In the genomic region with DNA sequence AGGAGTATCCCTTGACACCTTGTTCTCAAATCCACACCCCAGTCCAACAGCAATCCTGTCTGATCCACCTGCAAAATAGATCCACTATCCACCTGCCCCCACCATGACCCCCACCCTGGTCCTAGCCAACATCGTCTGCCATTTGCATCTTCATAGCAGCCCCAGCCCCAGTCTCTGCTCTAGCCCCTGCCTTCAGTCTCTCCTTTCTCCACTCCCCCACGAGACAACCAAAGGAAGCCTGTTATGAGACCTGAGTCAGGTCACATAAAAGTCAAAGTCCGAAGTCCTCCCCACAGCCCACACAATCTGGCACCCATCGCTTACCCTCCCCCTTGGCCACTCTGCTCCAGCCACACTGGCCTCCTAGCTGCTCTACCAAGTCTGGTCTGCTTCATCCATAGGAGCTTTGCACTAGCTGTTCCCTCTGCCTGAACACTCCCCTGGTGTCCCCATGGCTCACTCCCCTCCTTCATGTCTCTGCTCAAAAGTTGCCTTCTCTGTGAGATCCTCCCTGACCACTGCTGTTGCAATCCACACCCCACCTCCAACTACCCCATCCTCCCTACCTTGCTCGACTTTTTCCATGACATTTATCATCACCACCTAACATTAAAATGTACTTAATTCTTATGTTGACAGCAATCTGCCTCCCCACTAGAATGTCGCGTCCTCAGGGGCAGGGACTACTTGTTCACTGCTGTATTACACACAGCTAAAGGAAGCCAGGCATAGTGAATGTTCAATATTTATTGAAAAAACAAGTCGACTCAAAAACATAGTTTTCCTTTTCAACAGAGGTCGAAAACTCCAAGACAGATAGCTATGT, we compare ENCODE assay signal across 8 cellular contexts. TPM values are rescaled to one million over a fixed set of nuclear protein-coding genes. Genes with fewer than 3 reads are reported as not detected.
DNase-seq lines count a peak whose midpoint lies in the region; ATAC-seq, FAIRE-seq and TF ChIP-seq lines count a peak whose summit lies in the region.

No MANE protein-coding gene starts in this region.

- FAIRE-seq in A549 (lab: Jason Lieb, UNC): no peak

- H3K4me1 ChIP-seq in A549 (peaks cover 43% of the 10 kb centered on the region), HUES48 (ENCODE audit: control insufficient read depth, insufficient read depth, low read length) (peaks cover 32% of the 10 kb centered on the region), right atrium auricular region (peaks cover 0 to 42% of the 10 kb centered on the region in 2 donors)

- no peak for TF ChIP-seq EP300 in A549 (IDR thresholded peaks at IDR 0.05)

- intact Hi-C loops in activated T-helper 1 cell treated with anti-CD3 and anti-CD28 coated beads, Interleukin-12 subunit alpha, Interleukin-12 subunit beta, Interleukin-2, Interleukin-4 antibody, amounts not matched to agents 30 ng/mL and 10 ng/mL and 1 ng/mL, durations not matched to agents 14 hours and 24 hours and 36 hours (cut with micrococcal nuclease): loop anchor here (1.0 to 5.0 kb wide), 3 partner anchors 14 to 1851 kb away; a partner anchor contains a TSS

- CTCF ChIA-PET in A549 (lab: Yijun Ruan, JAX): interaction anchor here (0.6 to 2.3 kb wide), 67 partner anchors 12 to 1008 kb away, joined by 3 to 484 read pairs (median 4); a partner anchor contains a TSS

- H3K27me3 ChIP-seq in HUES48 (ENCODE audit: control insufficient read depth, insufficient read depth, low read length): no peaks in the 10 kb centered on the region
- no peaks in the 10 kb centered on the region for H3K27me3 ChIP-seq in right atrium auricular region

- peaks cover 18% of the 10 kb centered on the region for H3K36me3 Mint-ChIP-seq in activated T-helper 1 cell treated with anti-CD3 and anti-CD28 coated beads, Interleukin-12 subunit alpha, Interleukin-12 subunit beta, Interleukin-2, Interleukin-4 antibody, amounts not matched to agents 30 ng/mL and 10 ng/mL and 1 ng/mL, durations not matched to agents 14 hours and 24 hours and 36 hours (ENCODE audit: low read depth)

- H3K4me2 ChIP-seq in A549: peak overlapping the region; percentile 95

- POLR2A ChIA-PET in A549 (lab: Yijun Ruan, JAX): interaction anchor here (0.6 to 2.3 kb wide), 11 partner anchors 9 to 65 kb away, joined by 3 to 45 read pairs (median 9); a partner anchor contains a TSS

- H3K9ac ChIP-seq in HUES48 (ENCODE audit: low read depth, low read length): no peak overlapping the region

- no peak for TF ChIP-seq CTCF in A549 (IDR thresholded peaks at IDR 0.05)
- TF ChIP-seq CTCF in right atrium auricular region (IDR thresholded peaks at IDR 0.05): no peak

- peaks cover 49% of the 10 kb centered on the region for H3K4me1 Mint-ChIP-seq in activated T-helper 1 cell treated with anti-CD3 and anti-CD28 coated beads, Interleukin-12 subunit alpha, Interleukin-12 subunit beta, Interleukin-2, Interleukin-4 antibody, amounts not matched to agents 30 ng/mL and 10 ng/mL and 1 ng/mL, durations not matched to agents 14 hours and 24 hours and 36 hours (ENCODE audit: low read depth)

- H3K9me3 Mint-ChIP-seq in activated T-helper 1 cell treated with anti-CD3 and anti-CD28 coated beads, Interleukin-12 subunit alpha, Interleukin-12 subunit beta, Interleukin-2, Interleukin-4 antibody, amounts not matched to agents 30 ng/mL and 10 ng/mL and 1 ng/mL, durations not matched to agents 14 hours and 24 hours and 36 hours: no peaks in the 10 kb centered on the region

- H3K36me3 ChIP-seq in HUES48 (ENCODE audit: control insufficient read depth, insufficient read depth, low read length): peaks cover 17% of the 10 kb centered on the region
- peaks cover 25% of the 10 kb centered on the region for H3K36me3 ChIP-seq in right atrium auricular region

- H3K27ac ChIP-seq in A549: peak overlapping the region; percentile 94 to 99
- H3K27ac ChIP-seq in HUES48 (ENCODE audit: low read depth, low read length): peak overlapping the region; percentile 97
- peak overlapping the region; percentile 99 to 100 for H3K27ac ChIP-seq in right atrium auricular region

- H3K9me3 ChIP-seq in A549 (no peaks in the 10 kb centered on the region), HUES48 (ENCODE audit: control insufficient read depth, insufficient read depth, low read length) (no peaks in the 10 kb centered on the region), right atrium auricular region (no peaks in the 10 kb centered on the region)

- H3K27ac Mint-ChIP-seq in activated T-helper 1 cell treated with anti-CD3 and anti-CD28 coated beads, Interleukin-12 subunit alpha, Interleukin-12 subunit beta, Interleukin-2, Interleukin-4 antibody, amounts not matched to agents 30 ng/mL and 10 ng/mL and 1 ng/mL, durations not matched to agents 14 hours and 24 hours and 36 hours: peak overlapping the region; percentile 86

- TF ChIP-seq POLR2A in A549 (IDR thresholded peaks at IDR 0.05; ENCODE audit: low read length): peak; percentile 34

- WGBS in A549 (ENCODE audit: missing lambda C conversion rate): 15% methylated on average over 9 of the region's 9 CpGs

- H3K27me3 Mint-ChIP-seq in activated T-helper 1 cell treated with anti-CD3 and anti-CD28 coated beads, Interleukin-12 subunit alpha, Interleukin-12 subunit beta, Interleukin-2, Interleukin-4 antibody, amounts not matched to agents 30 ng/mL and 10 ng/mL and 1 ng/mL, durations not matched to agents 14 hours and 24 hours and 36 hours (ENCODE audit: insufficient read depth): no peaks in the 10 kb centered on the region

- peak in 1 of 2 experiments; percentile 1; a peak in 3 of 6 replicates for ATAC-seq in A549

- peak in 1 of 2 experiments; percentile 79 for DNase-seq in A549 (ENCODE audit: low read depth in 1 of 2, low spot score in 1 of 2)
- DNase-seq in activated T-helper 1 cell treated with anti-CD3 and anti-CD28 coated beads, Interleukin-12 subunit alpha, Interleukin-12 subunit beta, Interleukin-2, Interleukin-4 antibody, amounts not matched to agents 30 ng/mL and 10 ng/mL and 1 ng/mL, durations not matched to agents 14 hours and 24 hours and 36 hours (ENCODE audit: low spot score): no peak
- peak; percentile 88 for DNase-seq in right atrium auricular region (ENCODE audit: low spot score)
- DNase-seq in skeletal muscle cell (ENCODE audit: low read depth): peak; percentile 35
- no peak for DNase-seq in NK-92 treated with Interleukin-12 subunit alpha and Interleukin-12 subunit beta, amount 100 ng/mL, for 24 hours (lab: John Stamatoyannopoulos, UW)
- DNase-seq in NCI-H2107 treated with DMSO at 0.1 percent for 48 hours (lab: John Stamatoyannopoulos, UW; ENCODE audit: unreplicated experiment): no peak
- DNase-seq in SHP77 (lab: John Stamatoyannopoulos, UW): no peak

- H3K4me3 ChIP-seq in A549: peak overlapping the region; percentile 76
- H3K4me3 ChIP-seq in HUES48 (ENCODE audit: low read depth, low read length): peak overlapping the region; percentile 81
- peak overlapping the region; percentile 86 to 89 for H3K4me3 ChIP-seq in right atrium auricular region
- H3K4me3 ChIP-seq in skeletal muscle cell (ENCODE audit: low read depth, low read length): peak overlapping the region; percentile 22

- peak overlapping the region; percentile 96 for H3K4me3 Mint-ChIP-seq in activated T-helper 1 cell treated with anti-CD3 and anti-CD28 coated beads, Interleukin-12 subunit alpha, Interleukin-12 subunit beta, Interleukin-2, Interleukin-4 antibody, amounts not matched to agents 30 ng/mL and 10 ng/mL and 1 ng/mL, durations not matched to agents 14 hours and 24 hours and 36 hours

- no peak for TF ChIP-seq RAD21 in A549 (conservative IDR thresholded peaks at IDR 0.05 in 1 of 2, IDR thresholded peaks at IDR 0.05 in 1 of 2)

RNA-seq across cellular contexts. Expression of a gene that starts 1.2 kb away (rescaled TPM):
- 21.6 and 35.1 TPM in 2 replicates for polyA plus RNA-seq in A549 (2011; rRNA removed)
- polyA plus RNA-seq in A549 (2012; cell fraction: cytosol; rRNA removed): 17.7 and 23.5 TPM in 2 replicates
- 94.8 and 104 TPM in 2 replicates for polyA plus RNA-seq in A549 (2012; cell fraction: nucleus; rRNA removed)
- polyA plus RNA-seq in A549 (2017; fragmentation: RNase III; extraction: RNeasy Plus Mini Kit Qiagen cat#74134 plus additional on column Dnase treatment): 32.2 to 41.7 TPM (median 39.1 TPM) in 3 replicates
- 43.4 and 45.6 TPM in 2 replicates for polyA minus RNA-seq in A549 (2011; rRNA and poly(A)+ RNA removed)
- total RNA-seq in activated T-helper 1 cell treated with anti-CD3 and anti-CD28 coated beads, Interleukin-12 subunit alpha, Interleukin-12 subunit beta, Interleukin-2, Interleukin-4 antibody, amounts not matched to agents 30 ng/mL and 10 ng/mL and 1 ng/mL, durations not matched to agents 14 hours and 24 hours and 36 hours: 43.9 and 47.3 TPM in 2 replicates
- total RNA-seq in right atrium auricular region: 10 to 100 TPM in 1 of 2 donors, 1 to 10 TPM in 1; 7.5 to 12.0 TPM

RNA-seq across cellular contexts. Expression of a gene that starts 4.6 kb away (rescaled TPM):
- polyA plus RNA-seq in A549 (2011; rRNA removed): 29.1 and 35.6 TPM in 2 replicates
- polyA plus RNA-seq in A549 (2012; cell fraction: cytosol; rRNA removed): 37.1 and 59.9 TPM in 2 replicates
- polyA plus RNA-seq in A549 (2012; cell fraction: nucleus; rRNA removed): 113 and 124 TPM in 2 replicates
- polyA plus RNA-seq in A549 (2017; fragmentation: RNase III; extraction: RNeasy Plus Mini Kit Qiagen cat#74134 plus additional on column Dnase treatment): 16.5 to 22.1 TPM (median 18.3 TPM) in 3 replicates
- polyA minus RNA-seq in A549 (2011; rRNA and poly(A)+ RNA removed): 13.2 and 18.9 TPM in 2 replicates
- 31.2 and 32.0 TPM in 2 replicates for total RNA-seq in activated T-helper 1 cell treated with anti-CD3 and anti-CD28 coated beads, Interleukin-12 subunit alpha, Interleukin-12 subunit beta, Interleukin-2, Interleukin-4 antibody, amounts not matched to agents 30 ng/mL and 10 ng/mL and 1 ng/mL, durations not matched to agents 14 hours and 24 hours and 36 hours
- total RNA-seq in right atrium auricular region: 100 to 1,000 TPM; 107 to 202 TPM

RNA-seq across cellular contexts. Expression of a gene that starts 20.0 kb away (rescaled TPM):
- polyA plus RNA-seq in A549 (2011; rRNA removed): 55.7 and 57.5 TPM in 2 replicates
- 62.4 and 81.8 TPM in 2 replicates for polyA plus RNA-seq in A549 (2012; cell fraction: cytosol; rRNA removed)
- polyA plus RNA-seq in A549 (2012; cell fraction: nucleus; rRNA removed): 48.3 and 60.2 TPM in 2 replicates
- 47.7 to 50.7 TPM (median 48.7 TPM) in 3 replicates for polyA plus RNA-seq in A549 (2017; fragmentation: RNase III; extraction: RNeasy Plus Mini Kit Qiagen cat#74134 plus additional on column Dnase treatment)
- 48.8 and 57.0 TPM in 2 replicates for polyA minus RNA-seq in A549 (2011; rRNA and poly(A)+ RNA removed)
- 37.5 and 45.8 TPM in 2 replicates for total RNA-seq in activated T-helper 1 cell treated with anti-CD3 and anti-CD28 coated beads, Interleukin-12 subunit alpha, Interleukin-12 subunit beta, Interleukin-2, Interleukin-4 antibody, amounts not matched to agents 30 ng/mL and 10 ng/mL and 1 ng/mL, durations not matched to agents 14 hours and 24 hours and 36 hours
- 10 to 100 TPM; 29.9 to 32.3 TPM for total RNA-seq in right atrium auricular region

RNA-seq across cellular contexts. Expression of a gene that starts 20.3 kb away (rescaled TPM):
- polyA plus RNA-seq in A549 (2011; rRNA removed) (73.0 and 103 TPM in 2 replicates), A549 (2017; fragmentation: RNase III; extraction: RNeasy Plus Mini Kit Qiagen cat#74134 plus additional on column Dnase treatment) (89.4 to 110 TPM (median 108 TPM) in 3 replicates)
- 72.7 and 76.5 TPM in 2 replicates for polyA plus RNA-seq in A549 (2012; cell fraction: cytosol; rRNA removed)
- polyA plus RNA-seq in A549 (2012; cell fraction: nucleus; rRNA removed): 133 and 138 TPM in 2 replicates
- 77.6 and 78.1 TPM in 2 replicates for polyA minus RNA-seq in A549 (2011; rRNA and poly(A)+ RNA removed)
- 54.8 and 57.3 TPM in 2 replicates for total RNA-seq in activated T-helper 1 cell treated with anti-CD3 and anti-CD28 coated beads, Interleukin-12 subunit alpha, Interleukin-12 subunit beta, Interleukin-2, Interleukin-4 antibody, amounts not matched to agents 30 ng/mL and 10 ng/mL and 1 ng/mL, durations not matched to agents 14 hours and 24 hours and 36 hours
- 10 to 100 TPM; 34.8 to 54.3 TPM for total RNA-seq in right atrium auricular region

RNA-seq across cellular contexts. Expression of a gene that starts 24.5 kb away (rescaled TPM):
- polyA plus RNA-seq in A549 (2011; rRNA removed): 4,855 and 5,722 TPM in 2 replicates
- polyA plus RNA-seq in A549 (2012; cell fraction: cytosol; rRNA removed): 15,003 and 17,959 TPM in 2 replicates
- polyA plus RNA-seq in A549 (2012; cell fraction: nucleus; rRNA removed): 8,488 and 9,467 TPM in 2 replicates
- polyA plus RNA-seq in A549 (2017; fragmentation: RNase III; extraction: RNeasy Plus Mini Kit Qiagen cat#74134 plus additional on column Dnase treatment): 4,280 to 4,348 TPM (median 4,297 TPM) in 3 replicates
- 5,249 and 5,947 TPM in 2 replicates for polyA minus RNA-seq in A549 (2011; rRNA and poly(A)+ RNA removed)
- total RNA-seq in activated T-helper 1 cell treated with anti-CD3 and anti-CD28 coated beads, Interleukin-12 subunit alpha, Interleukin-12 subunit beta, Interleukin-2, Interleukin-4 antibody, amounts not matched to agents 30 ng/mL and 10 ng/mL and 1 ng/mL, durations not matched to agents 14 hours and 24 hours and 36 hours: 2,440 and 2,532 TPM in 2 replicates
- total RNA-seq in right atrium auricular region: 1,000 to 10,000 TPM; 1,032 to 1,330 TPM

Comparison
In these comparisons a context has a peak if more than half of its experiments do, and no peak if none do; other contexts are left out.
1. DNase-seq: peak in right atrium auricular region (single experiment) and skeletal muscle cell (single experiment); none in activated T-helper 1 cell treated with anti-CD3 and anti-CD28 coated beads, Interleukin-12 subunit alpha, Interleukin-12 subunit beta, Interleukin-2, Interleukin-4 antibody, amounts not matched to agents 30 ng/mL and 10 ng/mL and 1 ng/mL, durations not matched to agents 14 hours and 24 hours and 36 hours (single experiment), NK-92 treated with Interleukin-12 subunit alpha and Interleukin-12 subunit beta, amount 100 ng/mL, for 24 hours (single experiment), NCI-H2107 treated with DMSO at 0.1 percent for 48 hours (single experiment) and SHP77 (0 of 2).
2. H3K4me3 ChIP-seq: peak in every context shown above with its lines; median percentile 88 in right atrium auricular region; 81 in HUES48; 76 in A549; 22 in skeletal muscle cell.
3. Peak in every context shown above with its lines, with median percentiles within 50 percentile points of each other: H3K27ac ChIP-seq.